In genomic region chr5:135139397-135140134, GRCh38 we compare ENCODE assay signal across 1 cellular context.
A peak's percentile ranks its signal among the peaks of the same experiment; 100 is the strongest.
TF ChIP-seq lines count a peak whose summit lies in the region.

No MANE protein-coding gene starts in this region.

TF ChIP-seq in K562, 482 proteins besides CTCF, POLR2A, EP300 and RAD21 (continued from another document):
- TF ChIP-seq ATF3 (IDR thresholded peaks at IDR 0.05) = peak; percentile 86
- TF ChIP-seq ATF3 (CRISPR knock-in tag; conservative IDR thresholded peaks at IDR 0.05) = no peak
- no peak for TF ChIP-seq BDP1 (IDR thresholded peaks at IDR 0.05; ENCODE audit: insufficient read depth, insufficient read length)
- no peak for TF ChIP-seq ZSCAN32 (CRISPR knock-in tag; IDR thresholded peaks at IDR 0.05)
- peak; percentile 19 for TF ChIP-seq FOS (IDR thresholded peaks at IDR 0.05; ENCODE audit: extremely low read depth, insufficient read length)
- TF ChIP-seq JUND (IDR thresholded peaks at IDR 0.05; ENCODE audit: borderline replicate concordance, low read depth, low read length) = peak; percentile 89
- TF ChIP-seq JUND (tag; IDR thresholded peaks at IDR 0.05; ENCODE audit: borderline replicate concordance, low read depth, low read length) = peak; percentile 70; the same call in 1 of the 3 replicates
- TF ChIP-seq CEBPB (tag; IDR thresholded peaks at IDR 0.05) = peak; percentile 97
- TF ChIP-seq JUN (IDR thresholded peaks at IDR 0.05; ENCODE audit: borderline replicate concordance, low read depth, low read length) = peak; percentile 75
- TF ChIP-seq JUN (CRISPR knock-in tag; IDR thresholded peaks at IDR 0.05; ENCODE audit: borderline replicate concordance) = no peak
- peak; percentile 88 for TF ChIP-seq FOSL1 (tag; conservative IDR thresholded peaks at IDR 0.05)
- TF ChIP-seq SP2 (IDR thresholded peaks at IDR 0.05; ENCODE audit: extremely low read depth, low read depth, low read length, poor library complexity, severe bottlenecking) = no peak
- TF ChIP-seq MCM7 (IDR thresholded peaks at IDR 0.05) = no peak
- no peak for TF ChIP-seq ZNF586 (CRISPR knock-in tag; conservative IDR thresholded peaks at IDR 0.05)
- TF ChIP-seq SMARCA4 (IDR thresholded peaks at IDR 0.05) = peak; percentile 71; the same call in 1 of the 2 replicates
- no peak for TF ChIP-seq ZNF316 (IDR thresholded peaks at IDR 0.05)
- no peak for TF ChIP-seq GTF2E2 (tag; IDR thresholded peaks at IDR 0.05)
- TF ChIP-seq ARID1B (IDR thresholded peaks at IDR 0.05) = peak; percentile 61
- TF ChIP-seq CTBP1 (IDR thresholded peaks at IDR 0.05; ENCODE audit: borderline replicate concordance) = peak; percentile 29; the same call in 1 of the 2 replicates
- TF ChIP-seq CBFA2T3 (IDR thresholded peaks at IDR 0.05) = 0 out of 2 replicates have a peak, but pooled peaks have one; percentile 5
TF ChIP-seq in K562: peak in this region for 20.
